1 cellular context compared by ENCODE assay signal in the genomic region with DNA sequence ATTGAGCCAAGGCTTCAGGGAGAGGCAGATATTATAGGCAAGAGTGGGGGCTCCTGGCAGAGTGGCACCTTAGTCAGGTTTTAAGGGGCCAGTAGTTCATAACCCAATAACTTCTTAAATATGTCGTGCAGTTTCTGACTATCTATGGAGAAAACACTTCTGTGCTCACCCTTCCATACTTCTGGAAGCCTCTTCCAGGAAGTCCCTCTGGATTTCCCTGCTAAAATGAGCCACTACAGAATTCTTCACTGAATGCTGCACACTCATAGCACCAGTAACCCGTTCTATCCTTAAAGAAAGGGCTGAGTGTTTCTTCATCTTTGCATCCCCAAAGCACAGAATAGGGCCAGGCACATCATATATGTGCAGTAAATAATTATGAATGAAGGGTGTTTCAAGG.
TF ChIP-seq lines count a peak whose summit lies in the region.

No MANE protein-coding gene starts in this region.

TF ChIP-seq in K562, 482 proteins besides CTCF, POLR2A, EP300 and RAD21 (continued from another document):
- TF ChIP-seq, protein P1, sequence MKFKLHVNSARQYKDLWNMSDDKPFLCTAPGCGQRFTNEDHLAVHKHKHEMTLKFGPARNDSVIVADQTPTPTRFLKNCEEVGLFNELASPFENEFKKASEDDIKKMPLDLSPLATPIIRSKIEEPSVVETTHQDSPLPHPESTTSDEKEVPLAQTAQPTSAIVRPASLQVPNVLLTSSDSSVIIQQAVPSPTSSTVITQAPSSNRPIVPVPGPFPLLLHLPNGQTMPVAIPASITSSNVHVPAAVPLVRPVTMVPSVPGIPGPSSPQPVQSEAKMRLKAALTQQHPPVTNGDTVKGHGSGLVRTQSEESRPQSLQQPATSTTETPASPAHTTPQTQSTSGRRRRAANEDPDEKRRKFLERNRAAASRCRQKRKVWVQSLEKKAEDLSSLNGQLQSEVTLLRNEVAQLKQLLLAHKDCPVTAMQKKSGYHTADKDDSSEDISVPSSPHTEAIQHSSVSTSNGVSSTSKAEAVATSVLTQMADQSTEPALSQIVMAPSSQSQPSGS (CRISPR knock-in tag; IDR thresholded peaks at IDR 0.05), result no peak
- no peak for TF ChIP-seq GATAD2B (IDR thresholded peaks at IDR 0.05; ENCODE audit: borderline replicate concordance)
- TF ChIP-seq ZC3H4 (CRISPR knock-in tag; IDR thresholded peaks at IDR 0.05; ENCODE audit: borderline replicate concordance), result no peak
